In genomic region chr20:19885576-19885956, GRCh38 we compare ENCODE assay signal across 1 cellular context.
TF ChIP-seq lines count a peak whose summit lies in the region.

No MANE protein-coding gene starts in this region.

TF ChIP-seq in HepG2, 621 proteins besides CTCF, POLR2A, EP300 and RAD21 (continued from another document):
- TF ChIP-seq ZBTB40 (IDR thresholded peaks at IDR 0.05) (0 out of 2 replicates have a peak, but pooled peaks have one; percentile 11), ZBTB40 (CRISPR knock-in tag; IDR thresholded peaks at IDR 0.05) (no peak), HOMEZ (CRISPR knock-in tag; IDR thresholded peaks at IDR 0.05; ENCODE audit: low read depth) (no peak), ZNF205 (CRISPR knock-in tag; IDR thresholded peaks at IDR 0.05) (no peak), STAT6 (CRISPR knock-in tag; IDR thresholded peaks at IDR 0.05; ENCODE audit: borderline replicate concordance) (0 out of 2 replicates have a peak, but pooled peaks have one; percentile 19), ZNF281 (CRISPR knock-in tag; IDR thresholded peaks at IDR 0.05; ENCODE audit: borderline replicate concordance) (no peak), THAP9 (CRISPR knock-in tag; IDR thresholded peaks at IDR 0.05; ENCODE audit: borderline replicate concordance) (peak; percentile 4; the same call in 1 of the 2 replicates), ZNF547 (CRISPR knock-in tag; IDR thresholded peaks at IDR 0.05) (no peak), ZUFSP (CRISPR knock-in tag; IDR thresholded peaks at IDR 0.05; ENCODE audit: borderline replicate concordance) (no peak), AGO2 (optimal IDR thresholded peaks at IDR 0.05; ENCODE audit: low read depth, low read length) (no peak), ZFYVE20 (CRISPR knock-in tag; IDR thresholded peaks at IDR 0.05; ENCODE audit: borderline replicate concordance, low read depth) (no peak), GLI4 (CRISPR knock-in tag; IDR thresholded peaks at IDR 0.05; ENCODE audit: borderline replicate concordance) (no peak), SMAD1 (CRISPR knock-in tag; IDR thresholded peaks at IDR 0.05; ENCODE audit: borderline replicate concordance, low read depth) (0 out of 2 replicates have a peak, but pooled peaks have one; percentile 35)
